Comparison of ENCODE assay signal across 9 cellular contexts in genomic region chr11:64687641-64688533, GRCh38. TPM values are rescaled to one million over a fixed set of nuclear protein-coding genes. Genes with fewer than 3 reads are reported as not detected.
A peak's percentile ranks its signal among the peaks of the same experiment; 100 is the strongest.
DNase-seq lines count a peak whose midpoint lies in the region; ATAC-seq and TF ChIP-seq lines count a peak whose summit lies in the region.
"Had no signal": no experiment of that assay in that cellular context is flagged by ENCODE, and none has a peak within 500 bp of the region (broad histone marks: within the 10 kb centered on the region; RNA-seq: fewer than 3 reads in every experiment).

No MANE protein-coding gene starts in this region.

- H3K4ac ChIP-seq in mesendoderm (ENCODE audit: low read depth, low read length), result no peak overlapping the region

- H3K23ac ChIP-seq in mesendoderm (ENCODE audit: low read length), result peak overlapping the region; percentile 35

- DNase-seq in T-helper 2 cell treated with Interferon-gamma antibody and Interleukin-4, amounts not matched to agents 5 μg/mL and 100 μg/mL, for 36 hours (ENCODE audit: low spot score), result no peak
- DNase-seq in T-helper 2 cell (no peak), caudate nucleus (lab: John Stamatoyannopoulos, UW) (peak in 18 of 61 donors; percentile 23 to 69 (median 57)), mesendoderm (no peak), thyroid gland (no peak), ACHN (no peak)

- no peak overlapping the region for H4K5ac ChIP-seq in mesendoderm (ENCODE audit: low read length)

- H3K36me3 Mint-ChIP-seq in T-helper 2 cell treated with Interferon-gamma antibody and Interleukin-4, amounts not matched to agents 5 μg/mL and 100 μg/mL, for 36 hours (ENCODE audit: low read depth), result no peaks in the 10 kb centered on the region

- TF ChIP-seq CTCF in thyroid gland (IDR thresholded peaks at IDR 0.05), result no peak

- in situ Hi-C loops in ACHN (cut with HindIII; ENCODE audit: low pct_ligation_motif_present, low pct_unique_long_range_greater_than_20kb, low sequenced_read_pairs), result no loop called here

- H3K27ac ChIP-seq in caudate nucleus (ENCODE audit: low read depth, low read length) (peak overlapping the region; percentile 94), mesendoderm (ENCODE audit: low read depth, low read length) (no peak overlapping the region), thyroid gland (peak overlapping the region in 2 of 3 donors; percentile 12 to 17)

- peaks cover 16% of the 10 kb centered on the region for H3K4me1 Mint-ChIP-seq in T-helper 2 cell treated with Interferon-gamma antibody and Interleukin-4, amounts not matched to agents 5 μg/mL and 100 μg/mL, for 36 hours (ENCODE audit: low read depth)

- no peaks in the 10 kb centered on the region for H3K36me3 ChIP-seq in mesendoderm (ENCODE audit: control insufficient read depth, insufficient read depth, low read length)
- no peaks in the 10 kb centered on the region for H3K36me3 ChIP-seq in thyroid gland

- peak overlapping the region; percentile 50 for H3K4me3 Mint-ChIP-seq in T-helper 2 cell treated with Interferon-gamma antibody and Interleukin-4, amounts not matched to agents 5 μg/mL and 100 μg/mL, for 36 hours

- H2AK5ac ChIP-seq in mesendoderm (ENCODE audit: low read length), result no peak overlapping the region

- H3K9me3 ChIP-seq in thyroid gland, result no peaks in the 10 kb centered on the region

- WGBS in mesendoderm (ENCODE audit: extremely low coverage, insufficient coverage, low lambda C conversion rate), result no CpG with 5 or more reads among the region's 19 CpGs
- 51 to 57% methylated on average over 19 of the region's 19 CpGs for whole genome bisulfite sequencing in thyroid gland, 2 donors

- no peak overlapping the region for H4K8ac ChIP-seq in mesendoderm (ENCODE audit: low read depth, low read length)

- no peak overlapping the region for H3K4me2 ChIP-seq in mesendoderm (ENCODE audit: low read length)

- intact Hi-C loops in thyroid gland (cut with DNase I), result loop anchor here (2.0 kb wide), 1 partner anchor 35 kb away; the partner anchor contains the start of gene NRXN2

- H2BK5ac ChIP-seq in mesendoderm (ENCODE audit: low read length), result no peak overlapping the region

- H3K18ac ChIP-seq in mesendoderm (ENCODE audit: low read length), result no peak overlapping the region

- ATAC-seq in HG03159 (IDR thresholded peaks at IDR 0.05; ENCODE audit: unreplicated experiment), result no peak
- no peak for ATAC-seq in HG02678 (IDR thresholded peaks at IDR 0.05; ENCODE audit: unreplicated experiment)

- no peaks in the 10 kb centered on the region for H3K79me2 ChIP-seq in mesendoderm (ENCODE audit: control insufficient read depth, insufficient read depth, low read length)

- no peak overlapping the region for H2BK15ac ChIP-seq in mesendoderm (replicated peaks; ENCODE audit: low read depth)

- no peaks in the 10 kb centered on the region for H3K79me1 ChIP-seq in mesendoderm (ENCODE audit: low read length)

- TF ChIP-seq POLR2A in thyroid gland (IDR thresholded peaks at IDR 0.05), result no peak

- H3K9me3 Mint-ChIP-seq in T-helper 2 cell treated with Interferon-gamma antibody and Interleukin-4, amounts not matched to agents 5 μg/mL and 100 μg/mL, for 36 hours, result no peaks in the 10 kb centered on the region
- H3K9me3 Mint-ChIP-seq: activated naive CD4-positive, alpha-beta T cell treated with anti-CD3 and anti-CD28 coated beads for 36 hours had no signal

- H3K4me1 ChIP-seq in mesendoderm (ENCODE audit: control insufficient read depth, low read depth, low read length), result no peaks in the 10 kb centered on the region
- H3K4me1 ChIP-seq in thyroid gland, result peaks cover 0 to 9% of the 10 kb centered on the region in 2 donors

- no peak overlapping the region for H3K56ac ChIP-seq in mesendoderm (ENCODE audit: low read length)

- H3K27me3 ChIP-seq in mesendoderm (ENCODE audit: insufficient read depth, low read length, poor library complexity) (no peaks in the 10 kb centered on the region), thyroid gland (no peaks in the 10 kb centered on the region)

- peak overlapping the region; percentile 4 for H3K27ac Mint-ChIP-seq in T-helper 2 cell treated with Interferon-gamma antibody and Interleukin-4, amounts not matched to agents 5 μg/mL and 100 μg/mL, for 36 hours
- H3K27ac Mint-ChIP-seq: activated naive CD4-positive, alpha-beta T cell treated with anti-CD3 and anti-CD28 coated beads for 36 hours had no signal

- H3K27me3 Mint-ChIP-seq in T-helper 2 cell treated with Interferon-gamma antibody and Interleukin-4, amounts not matched to agents 5 μg/mL and 100 μg/mL, for 36 hours (ENCODE audit: low read depth), result peaks cover 25% of the 10 kb centered on the region

- H3K4me3 ChIP-seq in mesendoderm (ENCODE audit: low read length) (no peak overlapping the region), thyroid gland (replicated peaks in 1 of 3) (no peak overlapping the region)

- no peak overlapping the region for H3K9ac ChIP-seq in mesendoderm (ENCODE audit: low read length)

- no peak overlapping the region for H2BK120ac ChIP-seq in mesendoderm (ENCODE audit: low read depth, low read length)

RNA-seq across cellular contexts. Expression of gene NRXN2, which starts 35.1 kb away (rescaled TPM):
- 0.39 TPM for polyA plus RNA-seq in mesendoderm (2013, experiment 1 of 2)
- 0.74 TPM for polyA plus RNA-seq in mesendoderm (2013, experiment 2 of 2)
- 10 to 100 TPM in 1 of 4 donors, 1 to 10 TPM in 3; 2.0 to 12.3 (median 4.8) TPM for total RNA-seq in thyroid gland

RNA-seq across cellular contexts. Expression of gene RASGRP2, which starts 56.1 kb away (rescaled TPM):
- polyA plus RNA-seq in mesendoderm (2013, experiment 1 of 2), result 1.0 TPM
- 1.3 TPM for polyA plus RNA-seq in mesendoderm (2013, experiment 2 of 2)
- 1 to 10 TPM; 2.8 to 8.9 (median 6.6) TPM for total RNA-seq in thyroid gland
